8 cellular contexts compared by ENCODE assay signal in genomic region chr1:228405979-228406265, GRCh38. TPM values are rescaled to one million over a fixed set of nuclear protein-coding genes. Genes with fewer than 3 reads are reported as not detected.
A peak's percentile ranks its signal among the peaks of the same experiment; 100 is the strongest.
DNase-seq lines count a peak whose midpoint lies in the region; ATAC-seq, FAIRE-seq and TF ChIP-seq lines count a peak whose summit lies in the region.

No MANE protein-coding gene starts in this region.

- intact Hi-C loops in CD4-positive, alpha-beta T cell (cut with DNase I, micrococcal nuclease) = loop anchor here in 1 of 2 experiments (2.0 to 10.0 kb wide), 5 partner anchors 83 to 617 kb away; partner anchors contain the start of genes C1orf35, IBA57 and MRPL55

- FAIRE-seq in GM12891 (lab: Jason Lieb, UNC) = no peak

- TF ChIP-seq POLR2A in GM12891 (IDR thresholded peaks at IDR 0.05; ENCODE audit: low read depth, low read length) = no peak

- peaks cover 47% of the 10 kb centered on the region for H3K4me1 Mint-ChIP-seq in CD4-positive, alpha-beta T cell (ENCODE audit: low read depth)
- peaks cover 13% of the 10 kb centered on the region for H3K4me1 Mint-ChIP-seq in nephron

- H3K4me3 Mint-ChIP-seq in CD4-positive, alpha-beta T cell = peak overlapping the region; percentile 96
- peak overlapping the region; percentile 94 to 98 (median 97) for H3K4me3 Mint-ChIP-seq in nephron

- peak overlapping the region; percentile 90 for H3K27ac Mint-ChIP-seq in CD4-positive, alpha-beta T cell
- H3K27ac Mint-ChIP-seq in nephron = peak overlapping the region; percentile 1 to 88 (median 84)

- peak overlapping the region; percentile 39 for H3K27ac ChIP-seq in CD4-positive, alpha-beta T cell (ENCODE audit: low read depth, low read length)
- H3K27ac ChIP-seq in effector memory CD4-positive, alpha-beta T cell (ENCODE audit: insufficient read depth, low read length, poor library complexity, severe bottlenecking) = peak overlapping the region; percentile 74

- peaks cover 26% of the 10 kb centered on the region for H3K4me1 ChIP-seq in effector memory CD4-positive, alpha-beta T cell (ENCODE audit: control insufficient read depth, insufficient read depth, low read length, poor library complexity, severe bottlenecking)

- no peak for TF ChIP-seq CTCF in CD4-positive, alpha-beta T cell (IDR thresholded peaks at IDR 0.05)
- 0 out of 2 replicates have a peak, but pooled peaks have one; percentile 7 for TF ChIP-seq CTCF in LNCaP clone FGC (IDR thresholded peaks at IDR 0.05; ENCODE audit: control insufficient read depth, extremely low read depth, insufficient read depth)
- TF ChIP-seq CTCF in nephron (IDR thresholded peaks at IDR 0.05; ENCODE audit: unreplicated experiment in 3 of 3) = no peak

- POLR2A ChIA-PET in CD4-positive, alpha-beta T cell (lab: Charles Lee) = interaction anchor here (0.6 to 3.8 kb wide), 14 partner anchors 13 to 324 kb away, joined by 4 to 20 read pairs (median 7); partner anchors contain the start of genes ARF1, IBA57 and RNF187

- peaks cover 12% of the 10 kb centered on the region for H3K36me3 ChIP-seq in effector memory CD4-positive, alpha-beta T cell (ENCODE audit: control insufficient read depth, insufficient read depth, low read length)

- no peaks in the 10 kb centered on the region for H3K9me3 Mint-ChIP-seq in CD4-positive, alpha-beta T cell
- no peaks in the 10 kb centered on the region for H3K9me3 Mint-ChIP-seq in nephron

- peak; percentile 10 for ATAC-seq in CD4-positive, alpha-beta T cell (ENCODE audit: poor library complexity)
- peak; percentile 27 for ATAC-seq in GM21529 (IDR thresholded peaks at IDR 0.05; ENCODE audit: unreplicated experiment)

- DNase-seq in CD4-positive, alpha-beta T cell = no peak
- no peak for DNase-seq in LNCaP clone FGC (ENCODE audit: low read depth)
- DNase-seq in effector memory CD4-positive, alpha-beta T cell = no peak
- no peak for DNase-seq in NCI-H2227 treated with DMSO at 0.1 percent for 48 hours (lab: John Stamatoyannopoulos, UW)
- no peak for DNase-seq in NCI-H2227 (lab: John Stamatoyannopoulos, UW; ENCODE audit: unreplicated experiment)
- DNase-seq in GM12891 (ENCODE audit: insufficient read length, low spot score) = no peak

- H3K27me3 ChIP-seq in CD4-positive, alpha-beta T cell (ENCODE audit: control insufficient read depth, insufficient read depth, low read length) = no peaks in the 10 kb centered on the region
- H3K27me3 ChIP-seq in effector memory CD4-positive, alpha-beta T cell (replicated peaks; ENCODE audit: control insufficient read depth, insufficient read depth, low read length, poor library complexity, severe bottlenecking) = no peaks in the 10 kb centered on the region

- CTCF ChIA-PET in CD4-positive, alpha-beta T cell (lab: Charles Lee) = interaction anchor here (0.8 to 1.2 kb wide), 3 partner anchors 53 to 275 kb away, joined by 3 to 4 read pairs (median 4); partner anchors contain the start of gene IBA57

- peaks cover 40% of the 10 kb centered on the region for H3K36me3 Mint-ChIP-seq in CD4-positive, alpha-beta T cell (ENCODE audit: low read depth)
- H3K36me3 Mint-ChIP-seq in nephron (ENCODE audit: low read depth) = peaks cover 10% of the 10 kb centered on the region

- H3K4me3 ChIP-seq in LNCaP clone FGC (ENCODE audit: low read depth, low read length) = peak overlapping the region; percentile 69
- H3K4me3 ChIP-seq in effector memory CD4-positive, alpha-beta T cell (ENCODE audit: insufficient read depth, low read depth, low read length, poor library complexity, severe bottlenecking) = peak overlapping the region; percentile 90

- no peaks in the 10 kb centered on the region for H3K9me3 ChIP-seq in CD4-positive, alpha-beta T cell (ENCODE audit: control insufficient read depth, low read length)
- H3K9me3 ChIP-seq in effector memory CD4-positive, alpha-beta T cell (ENCODE audit: control insufficient read depth, low read length) = no peaks in the 10 kb centered on the region

- H3K27me3 Mint-ChIP-seq in CD4-positive, alpha-beta T cell = no peaks in the 10 kb centered on the region
- H3K27me3 Mint-ChIP-seq in nephron (ENCODE audit: low read depth) = no peaks in the 10 kb centered on the region

TF ChIP-seq in GM12891, 5 proteins besides CTCF, POLR2A, EP300 and RAD21:
- TF ChIP-seq PAX5 (IDR thresholded peaks at IDR 0.05; ENCODE audit: insufficient read depth, low read length, severe bottlenecking) (no peak), TAF1 (IDR thresholded peaks at IDR 0.05; ENCODE audit: low read depth, low read length) (no peak), POU2F2 (IDR thresholded peaks at IDR 0.05; ENCODE audit: low read depth, low read length) (no peak), POLR2AphosphoS5 (IDR thresholded peaks at IDR 0.05; ENCODE audit: low read depth, low read length) (no peak), SPI1 (IDR thresholded peaks at IDR 0.05; ENCODE audit: low read depth, low read length) (no peak)

RNA-seq across cellular contexts. Expression of gene TRIM11, which starts 0.7 kb away (rescaled TPM):
- 10 to 100 TPM; 32.0 to 32.6 TPM for total RNA-seq in CD4-positive, alpha-beta T cell
- 12.6 TPM for polyA plus RNA-seq in GM12891 (2012; ENCODE audit: low read depth, missing spikeins)

RNA-seq across cellular contexts. Expression of gene TRIM17, which starts 10.7 kb away (rescaled TPM):
- under 1 TPM; 0.73 to 0.96 TPM for total RNA-seq in CD4-positive, alpha-beta T cell
- polyA plus RNA-seq in GM12891 (2012; ENCODE audit: low read depth, missing spikeins) = 0.26 TPM
